Comparison of ENCODE assay signal across 1 cellular context in the genomic region with DNA sequence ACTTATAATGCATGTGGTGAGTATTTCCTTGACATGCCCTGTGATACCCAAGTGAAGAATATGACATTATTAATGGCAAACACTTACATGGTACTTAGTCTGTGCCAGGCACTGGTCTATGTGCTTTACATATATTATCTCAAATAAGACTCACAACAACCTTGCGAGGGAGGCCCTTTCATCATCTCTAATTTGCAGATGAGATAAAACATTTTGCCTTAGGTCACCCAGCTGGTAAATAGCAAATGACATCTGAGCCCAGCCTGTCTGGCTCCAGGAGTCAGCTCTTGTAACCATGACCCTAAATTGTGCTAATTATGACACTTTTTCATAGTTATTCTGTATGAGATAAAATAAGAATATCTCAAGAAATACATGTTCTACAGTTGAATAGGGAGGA.
TF ChIP-seq lines count a peak whose summit lies in the region.

No MANE protein-coding gene starts in this region.

TF ChIP-seq in SK-N-SH treated with all-trans-retinoic acid at 6 μM for 48 hours, 23 proteins besides CTCF, POLR2A, EP300 and RAD21 (continued from another document):
- TF ChIP-seq, protein P1, sequence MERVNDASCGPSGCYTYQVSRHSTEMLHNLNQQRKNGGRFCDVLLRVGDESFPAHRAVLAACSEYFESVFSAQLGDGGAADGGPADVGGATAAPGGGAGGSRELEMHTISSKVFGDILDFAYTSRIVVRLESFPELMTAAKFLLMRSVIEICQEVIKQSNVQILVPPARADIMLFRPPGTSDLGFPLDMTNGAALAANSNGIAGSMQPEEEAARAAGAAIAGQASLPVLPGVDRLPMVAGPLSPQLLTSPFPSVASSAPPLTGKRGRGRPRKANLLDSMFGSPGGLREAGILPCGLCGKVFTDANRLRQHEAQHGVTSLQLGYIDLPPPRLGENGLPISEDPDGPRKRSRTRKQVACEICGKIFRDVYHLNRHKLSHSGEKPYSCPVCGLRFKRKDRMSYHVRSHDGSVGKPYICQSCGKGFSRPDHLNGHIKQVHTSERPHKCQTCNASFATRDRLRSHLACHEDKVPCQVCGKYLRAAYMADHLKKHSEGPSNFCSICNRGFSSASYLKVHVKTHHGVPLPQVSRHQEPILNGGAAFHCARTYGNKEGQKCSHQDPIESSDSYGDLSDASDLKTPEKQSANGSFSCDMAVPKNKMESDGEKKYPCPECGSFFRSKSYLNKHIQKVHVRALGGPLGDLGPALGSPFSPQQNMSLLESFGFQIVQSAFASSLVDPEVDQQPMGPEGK (CRISPR knock-in tag; IDR thresholded peaks at IDR 0.05; ENCODE audit: borderline replicate concordance): no peak
- TF ChIP-seq TOX (CRISPR knock-in tag; IDR thresholded peaks at IDR 0.05; ENCODE audit: borderline replicate concordance) (no peak), ISL1 (CRISPR knock-in tag; IDR thresholded peaks at IDR 0.05) (no peak)
